Comparison of ENCODE assay signal across 7 cellular contexts in genomic region chr19:43755256-43755801, GRCh38. TPM values are rescaled to one million over a fixed set of nuclear protein-coding genes. Genes with fewer than 3 reads are reported as not detected.
DNase-seq lines count a peak whose midpoint lies in the region; ATAC-seq and TF ChIP-seq lines count a peak whose summit lies in the region.

No MANE protein-coding gene starts in this region.

- TF ChIP-seq CTCF in suprapubic skin (IDR thresholded peaks at IDR 0.05), result no peak

- peaks cover 0 to 6% of the 10 kb centered on the region in 2 donors for H3K4me1 ChIP-seq in neuronal stem cell (ENCODE audit: control insufficient read depth in 2 of 2, insufficient read depth in 1 of 2, low read depth in 1 of 2, low read length in 2 of 2)
- H3K4me1 ChIP-seq in suprapubic skin, result peaks cover 69% of the 10 kb centered on the region

- H3K4me3 ChIP-seq in MG63, result peak overlapping the region; percentile 88
- H3K4me3 ChIP-seq in neuronal stem cell (ENCODE audit: low read length in 2 of 2), result peak overlapping the region; percentile 86 to 94
- peak overlapping the region; percentile 70 for H3K4me3 ChIP-seq in suprapubic skin

- DNase-seq in MG63 (peak; percentile 10), SIG-M5 treated with dmso at 0.1 percent for 504 hours (lab: John Stamatoyannopoulos, UW; ENCODE audit: unreplicated experiment) (peak; percentile 77), foreskin melanocyte (peak; percentile 65), neuronal stem cell (ENCODE audit: low spot score) (peak; percentile 58), suprapubic skin (ENCODE audit: low spot score in 2 of 2) (peak in 1 of 2 donors; percentile 87)
- peak; percentile 26 to 64 (median 54) for DNase-seq in activated naive CD4-positive, alpha-beta T cell (lab: John Stamatoyannopoulos, UW)

- ATAC-seq in GM18907 (IDR thresholded peaks at IDR 0.05; ENCODE audit: unreplicated experiment), result peak; percentile 26

- H2AK5ac ChIP-seq in neuronal stem cell (ENCODE audit: low read depth, low read length), result peak overlapping the region; percentile 93

- no peak for TF ChIP-seq EP300 in suprapubic skin (IDR thresholded peaks at IDR 0.05)

- no peak for TF ChIP-seq POLR2A in suprapubic skin (IDR thresholded peaks at IDR 0.05)

- H3K27me3 ChIP-seq in MG63 (no peaks in the 10 kb centered on the region), neuronal stem cell (ENCODE audit: control insufficient read depth in 3 of 3, insufficient read depth in 3 of 3, low read depth in 1 of 3, low read length in 3 of 3) (no peaks in the 10 kb centered on the region), suprapubic skin (no peaks in the 10 kb centered on the region)

- no peak overlapping the region for H2BK120ac ChIP-seq in neuronal stem cell (ENCODE audit: low read depth, low read length)

- H2AFZ ChIP-seq in neuronal stem cell (ENCODE audit: low read length), result peak overlapping the region; percentile 99

- peak overlapping the region; percentile 48 for H4K91ac ChIP-seq in neuronal stem cell (ENCODE audit: low read depth, low read length, poor library complexity)

- H3K9ac ChIP-seq in neuronal stem cell (ENCODE audit: low read depth, low read length, poor library complexity), result peak overlapping the region; percentile 93

- H4K8ac ChIP-seq in neuronal stem cell (ENCODE audit: low read depth, low read length), result peak overlapping the region; percentile 90

- peak overlapping the region; percentile 98 for H2BK15ac ChIP-seq in neuronal stem cell (ENCODE audit: low read length)

- no peak overlapping the region for H3K4ac ChIP-seq in neuronal stem cell (ENCODE audit: low read length)

- H3K23ac ChIP-seq in neuronal stem cell (ENCODE audit: low read depth, low read length, poor library complexity), result peak overlapping the region; percentile 95

- H3K36me3 ChIP-seq in MG63 (peaks cover 19% of the 10 kb centered on the region), neuronal stem cell (replicated peaks in 1 of 2; ENCODE audit: control insufficient read depth in 2 of 2, insufficient read depth in 2 of 2, low read length in 2 of 2) (peaks cover 6 to 29% of the 10 kb centered on the region in 2 donors), suprapubic skin (peaks cover 9% of the 10 kb centered on the region)

- peak overlapping the region; percentile 92 for H3K27ac ChIP-seq in neuronal stem cell (replicated peaks; ENCODE audit: low read length)
- H3K27ac ChIP-seq in suprapubic skin, result peak overlapping the region; percentile 98

- peak overlapping the region; percentile 93 for H2BK12ac ChIP-seq in neuronal stem cell (ENCODE audit: low read length)

- peaks cover 3% of the 10 kb centered on the region for H3K79me1 ChIP-seq in neuronal stem cell (ENCODE audit: low read depth, low read length)

- WGBS in neuronal stem cell (ENCODE audit: extremely low coverage in 2 of 2, insufficient read length in 2 of 2, insufficient replicate concordance in 1 of 2), 2 donors, result no CpG with 5 or more reads among the region's 28 CpGs
- WGBS in suprapubic skin, result under 1% methylated on average over 28 of the region's 28 CpGs

- peak overlapping the region; percentile 92 for H3K4me2 ChIP-seq in neuronal stem cell (ENCODE audit: insufficient read depth, low read length, poor library complexity, severe bottlenecking)

- H3K9me3 ChIP-seq in MG63, result no peaks in the 10 kb centered on the region
- H3K9me3 ChIP-seq in neuronal stem cell (replicated peaks in 1 of 2; ENCODE audit: control insufficient read depth in 2 of 2, insufficient read depth in 1 of 2, low read depth in 1 of 2, low read length in 2 of 2), result no peaks in the 10 kb centered on the region
- H3K9me3 ChIP-seq in suprapubic skin, result no peaks in the 10 kb centered on the region

- peak overlapping the region; percentile 98 for H3K18ac ChIP-seq in neuronal stem cell (ENCODE audit: low read length)

- peak overlapping the region; percentile 58 for H3K14ac ChIP-seq in neuronal stem cell (ENCODE audit: low read length)

- H2BK5ac ChIP-seq in neuronal stem cell (ENCODE audit: low read length), result peak overlapping the region; percentile 77

RNA-seq across cellular contexts. Expression of gene SMG9, which starts 0.6 kb away (rescaled TPM):
- 40.8 and 58.6 TPM in 2 replicates for total RNA-seq in MG63 (2014; rRNA removed; shearing (Covaris generic); ENCODE audit: low replicate concordance)
- polyA plus RNA-seq in neuronal stem cell (2013, experiment 1 of 2), result 21.9 TPM
- 20.9 TPM for polyA plus RNA-seq in neuronal stem cell (2013, experiment 2 of 2)
- total RNA-seq in suprapubic skin, result 10 to 100 TPM; 21.5 to 44.4 (median 30.1) TPM

RNA-seq across cellular contexts. Expression of gene KCNN4, which starts 25.4 kb away (rescaled TPM):
- 5.0 and 6.1 TPM in 2 replicates for total RNA-seq in MG63 (2014; rRNA removed; shearing (Covaris generic); ENCODE audit: low replicate concordance)
- 0.20 TPM for polyA plus RNA-seq in neuronal stem cell (2013, experiment 1 of 2)
- polyA plus RNA-seq in neuronal stem cell (2013, experiment 2 of 2), result 0.11 TPM
- 10 to 100 TPM; 26.4 to 77.9 (median 48.2) TPM for total RNA-seq in suprapubic skin

RNA-seq across cellular contexts. Expression of gene IRGC, which starts 39.5 kb away (rescaled TPM):
- not detected in 2 replicates for total RNA-seq in MG63 (2014; rRNA removed; shearing (Covaris generic); ENCODE audit: low replicate concordance)
- not detected for polyA plus RNA-seq in neuronal stem cell (2013, experiment 1 of 2)
- not detected for polyA plus RNA-seq in neuronal stem cell (2013, experiment 2 of 2)
- not detected for total RNA-seq in suprapubic skin

RNA-seq across cellular contexts. Expression of gene LYPD5, which starts 46.9 kb away (rescaled TPM):
- total RNA-seq in MG63 (2014; rRNA removed; shearing (Covaris generic); ENCODE audit: low replicate concordance), result not detected in 2 replicates
- polyA plus RNA-seq in neuronal stem cell (2013, experiment 1 of 2), result 0.03 TPM
- polyA plus RNA-seq in neuronal stem cell (2013, experiment 2 of 2), result 0.12 TPM
- 100 to 1,000 TPM in 1 of 4 donors, 10 to 100 TPM in 3; 48.5 to 114 (median 98.5) TPM for total RNA-seq in suprapubic skin
